In genomic region chr1:154730251-154730650, GRCh38 we compare ENCODE assay signal across 8 cellular contexts.
DNase-seq lines count a peak whose midpoint lies in the region; ATAC-seq and TF ChIP-seq lines count a peak whose summit lies in the region.

No MANE protein-coding gene starts in this region.

- H3K27me3 ChIP-seq in thyroid gland, result no peaks in the 10 kb centered on the region

- peaks cover 0 to 10% of the 10 kb centered on the region in 2 donors for H3K4me1 ChIP-seq in thyroid gland

- no peak overlapping the region for H3K4me3 Mint-ChIP-seq in activated CD4-positive, alpha-beta memory T cell treated with anti-CD3 and anti-CD28 coated beads, Interleukin-2, amount 10 ng/mL, durations not matched to agents 7 days and 5 days

- peaks cover 34% of the 10 kb centered on the region for H3K4me1 Mint-ChIP-seq in activated CD4-positive, alpha-beta memory T cell treated with anti-CD3 and anti-CD28 coated beads, Interleukin-2, amount 10 ng/mL, durations not matched to agents 7 days and 5 days

- H3K36me3 ChIP-seq in thyroid gland, result no peaks in the 10 kb centered on the region

- peaks cover 79% of the 10 kb centered on the region for H3K27me3 Mint-ChIP-seq in activated CD4-positive, alpha-beta memory T cell treated with anti-CD3 and anti-CD28 coated beads, Interleukin-2, amount 10 ng/mL, durations not matched to agents 7 days and 5 days

- H3K27ac Mint-ChIP-seq in activated CD4-positive, alpha-beta memory T cell treated with anti-CD3 and anti-CD28 coated beads, Interleukin-2, amount 10 ng/mL, durations not matched to agents 7 days and 5 days, result no peak overlapping the region

- POLR2A ChIA-PET in activated CD4-positive, alpha-beta memory T cell treated with anti-CD3 and anti-CD28 coated beads, Interleukin-2, amount 10 ng/mL, durations not matched to agents 7 days and 5 days (lab: Charles Lee), result interaction anchor here (1.4 kb wide), 1 partner anchor 16 kb away, joined by 6 read pairs; no protein-coding TSS in a partner anchor

- WGBS in thyroid gland, 2 donors, result 83% methylated on average over 1 of the region's 1 CpG

- no peak for TF ChIP-seq POLR2A in thyroid gland (IDR thresholded peaks at IDR 0.05)

- no peak for ATAC-seq in HG02840 (IDR thresholded peaks at IDR 0.05; ENCODE audit: low FRiP score, unreplicated experiment)

- TF ChIP-seq CTCF in thyroid gland (IDR thresholded peaks at IDR 0.05), result no peak

- no peaks in the 10 kb centered on the region for H3K36me3 Mint-ChIP-seq in activated CD4-positive, alpha-beta memory T cell treated with anti-CD3 and anti-CD28 coated beads, Interleukin-2, amount 10 ng/mL, durations not matched to agents 7 days and 5 days (ENCODE audit: low read depth)

- no peak overlapping the region for H3K4me3 ChIP-seq in thyroid gland (replicated peaks in 1 of 3)

- H3K9me3 ChIP-seq in thyroid gland, result no peaks in the 10 kb centered on the region

- H3K9me3 Mint-ChIP-seq in activated CD4-positive, alpha-beta memory T cell treated with anti-CD3 and anti-CD28 coated beads, Interleukin-2, amount 10 ng/mL, durations not matched to agents 7 days and 5 days, result no peaks in the 10 kb centered on the region

- CTCF ChIA-PET in activated CD4-positive, alpha-beta memory T cell treated with anti-CD3 and anti-CD28 coated beads, Interleukin-2, amount 10 ng/mL, durations not matched to agents 7 days and 5 days (lab: Charles Lee), result interaction anchor here (0.6 to 1.4 kb wide), 2 partner anchors 14 to 122 kb away, joined by 3 read pairs; no protein-coding TSS in a partner anchor

- intact Hi-C loops in thyroid gland (cut with DNase I), result no loop called here

- DNase-seq in NCI-H526 (lab: John Stamatoyannopoulos, UW) (peak; percentile 32 to 39), NCI-H526 treated with DMSO at 0.1 percent for 48 hours (lab: John Stamatoyannopoulos, UW) (no peak), RPMI7951 (ENCODE audit: low read depth) (peak; percentile 50), hepatic stellate cell (ENCODE audit: low spot score) (peak; percentile 69), thyroid gland (no peak), foreskin melanocyte (no peak)
- no peak for DNase-seq in activated CD4-positive, alpha-beta memory T cell treated with anti-CD3 and anti-CD28 coated beads, Interleukin-2, amount 10 ng/mL, durations not matched to agents 7 days and 5 days

- peak overlapping the region in 2 of 3 donors; percentile 55 to 61 for H3K27ac ChIP-seq in thyroid gland

Comparison
In these comparisons a context has a peak if more than half of its experiments do, and no peak if none do; other contexts are left out.
1. DNase-seq: peak in NCI-H526 (2 of 2), RPMI7951 (single experiment) and hepatic stellate cell (single experiment); none in NCI-H526 treated with DMSO at 0.1 percent for 48 hours (single experiment), thyroid gland (0 of 2), activated CD4-positive, alpha-beta memory T cell treated with anti-CD3 and anti-CD28 coated beads, Interleukin-2, amount 10 ng/mL, durations not matched to agents 7 days and 5 days (single experiment) and foreskin melanocyte (single experiment).